7 cellular contexts compared by ENCODE assay signal in the genomic region with DNA sequence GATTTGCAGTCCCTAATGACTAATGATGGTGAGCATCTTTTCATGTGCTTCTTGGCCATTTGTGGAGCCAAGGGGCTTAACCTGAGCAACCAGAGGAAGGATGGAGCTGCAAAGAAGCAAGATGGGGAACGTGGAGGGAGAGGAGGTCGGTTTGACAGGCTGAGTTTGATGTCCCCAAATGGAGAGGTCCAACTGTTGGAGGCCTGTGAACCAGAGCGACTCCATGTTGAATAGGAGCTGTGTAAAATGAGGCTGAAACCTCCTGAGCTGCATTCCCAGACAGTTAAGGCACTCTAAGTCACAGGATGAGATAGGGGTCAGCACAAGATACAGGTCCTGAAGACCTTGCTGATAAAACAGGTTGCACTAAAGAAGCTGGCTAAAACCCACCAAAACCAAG.
"Had no signal": no experiment of that assay in that cellular context is flagged by ENCODE, and none has a peak within 500 bp of the region (broad histone marks: within the 10 kb centered on the region; RNA-seq: fewer than 3 reads in every experiment).

No MANE protein-coding gene starts in this region.

- H3K4me2 ChIP-seq: KMS-11 had no signal

- FAIRE-seq: HepG2, HTR-8/SVneo had no signal

- ATAC-seq: HepG2 had no signal

- H3K27ac ChIP-seq: HL-60, KMS-11 had no signal

- DNase-seq: IMR-90, KBM-7, KG1 had no signal

- H3K9ac ChIP-seq: KMS-11 had no signal
